Comparison of ENCODE assay signal across 1 cellular context in genomic region chr7:4845740-4846142, GRCh38.
TF ChIP-seq lines count a peak whose summit lies in the region.

No MANE protein-coding gene starts in this region.

TF ChIP-seq in H1, 55 proteins besides CTCF, POLR2A, EP300 and RAD21:
- TF ChIP-seq TBP (IDR thresholded peaks at IDR 0.05; ENCODE audit: low read depth, low read length) = 0 out of 2 replicates have a peak, but pooled peaks have one; percentile 31
- TF ChIP-seq CREB1 (IDR thresholded peaks at IDR 0.05) = peak; percentile 46
- TF ChIP-seq, protein P1, sequence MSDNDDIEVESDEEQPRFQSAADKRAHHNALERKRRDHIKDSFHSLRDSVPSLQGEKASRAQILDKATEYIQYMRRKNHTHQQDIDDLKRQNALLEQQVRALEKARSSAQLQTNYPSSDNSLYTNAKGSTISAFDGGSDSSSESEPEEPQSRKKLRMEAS (IDR thresholded peaks at IDR 0.05) = peak; percentile 59; the same call in 1 of the 2 replicates
- TF ChIP-seq YY1 (IDR thresholded peaks at IDR 0.05; ENCODE audit: low read depth, low read length) = peak; percentile 84
- TF ChIP-seq PHF8 (conservative IDR thresholded peaks at IDR 0.05; ENCODE audit: low read depth, low read length) = no peak
- no peak for TF ChIP-seq TEAD4 (IDR thresholded peaks at IDR 0.05; ENCODE audit: low read depth, low read length)
